ENCODE assay signal across 16 cellular contexts in the genomic region with DNA sequence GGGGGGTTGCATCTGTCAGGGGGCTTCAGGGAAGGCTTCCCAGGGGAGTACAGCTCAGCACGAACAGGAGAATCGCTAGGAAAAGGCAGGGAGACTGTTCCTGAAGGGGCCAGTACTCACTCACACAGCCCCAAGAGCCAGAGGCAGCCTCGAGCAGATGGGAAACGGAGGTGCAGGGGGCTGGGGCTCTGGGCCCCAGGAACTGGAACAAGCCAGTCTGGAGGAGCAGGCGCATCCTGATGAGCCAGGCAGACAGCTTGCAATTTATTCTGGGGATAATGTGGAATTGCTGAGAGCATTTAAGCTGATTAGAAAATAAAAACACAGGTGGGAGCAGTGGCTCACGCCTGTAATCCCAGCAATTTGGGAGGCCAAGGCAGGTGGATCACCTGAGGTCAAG. TPM values are rescaled to one million over a fixed set of nuclear protein-coding genes. Genes with fewer than 3 reads are reported as not detected.
"Had no signal": no experiment of that assay in that cellular context is flagged by ENCODE, and none has a peak within 500 bp of the region (broad histone marks: within the 10 kb centered on the region; RNA-seq: fewer than 3 reads in every experiment).

No MANE protein-coding gene starts in this region.

- H3K4me1 Mint-ChIP-seq: naive thymus-derived CD8-positive, alpha-beta T cell; neural progenitor cell had no signal

- H3K4me3 Mint-ChIP-seq: naive thymus-derived CD8-positive, alpha-beta T cell; neural progenitor cell had no signal

- DNase-seq: effector CD8-positive, alpha-beta T cell; islet precursor cell; mammary epithelial cell; mucosa of descending colon; naive thymus-derived CD8-positive, alpha-beta T cell; occipital lobe; pancreas; right cardiac atrium; small intestine; stimulated activated CD4-positive, alpha-beta T cell treated with anti-CD3 and anti-CD28 coated beads, Interleukin-12 subunit alpha, Interleukin-12 subunit beta, amount 100 ng/mL, for 4 hours; stimulated activated naive CD4-positive, alpha-beta T cell treated with Interleukin-2 at 50 U/mL for 16 hours; trophoblast cell had no signal

- H3K9me3 Mint-ChIP-seq: naive thymus-derived CD8-positive, alpha-beta T cell; neural progenitor cell had no signal

- ATAC-seq: esophagus mucosa; left lobe of liver; mucosa of descending colon; naive thymus-derived CD8-positive, alpha-beta T cell; pancreas; right cardiac atrium had no signal

- H3K27ac Mint-ChIP-seq: naive thymus-derived CD8-positive, alpha-beta T cell; neural progenitor cell; progenitor cell of endocrine pancreas had no signal

- H3K36me3 Mint-ChIP-seq: naive thymus-derived CD8-positive, alpha-beta T cell had no signal

RNA-seq across cellular contexts. Expression of a gene that starts 40.1 kb away (rescaled TPM):
- total RNA-seq: naive thymus-derived CD8-positive, alpha-beta T cell had no signal
